In genomic region chr16:90121846-90122245, GRCh38 we compare ENCODE assay signal across 4 cellular contexts. TPM values are rescaled to one million over a fixed set of nuclear protein-coding genes. Genes with fewer than 3 reads are reported as not detected.
"Had no signal": no experiment of that assay in that cellular context is flagged by ENCODE, and none has a peak within 500 bp of the region (broad histone marks: within the 10 kb centered on the region; RNA-seq: fewer than 3 reads in every experiment).

No MANE protein-coding gene starts in this region.

RNA-seq across cellular contexts. Expression of gene PRDM7, which starts 44.7 kb away (rescaled TPM):
- total RNA-seq: LHCN-M2, M059J, MCF 10A, NCI-H460 had no signal
